1 cellular context compared by ENCODE assay signal in genomic region chr22:47051435-47052175, GRCh38.
TF ChIP-seq lines count a peak whose summit lies in the region.

No MANE protein-coding gene starts in this region.

TF ChIP-seq in GM23338, 12 proteins besides CTCF, POLR2A, EP300 and RAD21 (continued from another document):
- TF ChIP-seq ZNF462 (CRISPR knock-in tag; IDR thresholded peaks at IDR 0.05): no peak
